In the genomic region with DNA sequence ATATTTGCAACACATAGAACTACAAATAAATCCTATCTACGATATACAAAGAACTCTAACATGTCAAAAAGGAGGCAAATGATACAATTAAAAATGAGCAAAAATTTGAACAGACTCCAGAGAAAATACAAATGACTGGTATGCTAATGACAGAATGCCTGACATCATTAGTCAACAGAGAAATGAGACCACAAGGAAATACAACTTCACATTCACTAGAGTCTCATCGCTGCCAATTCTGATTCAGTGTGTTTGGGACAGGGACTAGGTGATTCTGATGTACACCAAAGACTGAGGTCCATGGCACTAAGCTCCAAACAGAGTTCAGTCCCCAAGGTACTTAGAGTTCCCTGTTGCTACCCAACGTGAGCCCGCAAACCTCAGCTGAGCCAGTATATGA, we compare ENCODE assay signal across 26 cellular contexts.
"Had no signal": no experiment of that assay in that cellular context is flagged by ENCODE, and none has a peak within 500 bp of the region (broad histone marks: within the 10 kb centered on the region; RNA-seq: fewer than 3 reads in every experiment).

No MANE protein-coding gene starts in this region.

- ATAC-seq: mucosa of descending colon; stimulated activated memory B cell treated with anti-CD40 and anti-IgM and Interleukin-4, amounts not matched to agents 10 μg/mL and 1 μg/mL and 100 μg/mL, for 72 hours; upper lobe of right lung had no signal

- DNase-seq: activated CD4-positive, alpha-beta T cell treated with anti-CD3 and anti-CD28 coated beads for 4 hours; activated CD4-positive, alpha-beta T cell treated with anti-CD3 and anti-CD28 coated beads, Interleukin-2, amount 50 U/mL, for 4 hours; activated gamma-delta T cell; activated naive CD4-positive, alpha-beta T cell treated with anti-CD3 and anti-CD28 coated beads, Interleukin-2, amount 10 ng/mL, durations not matched to agents 7 days and 5 days; activated naive CD8-positive, alpha-beta T cell treated with anti-CD3 and anti-CD28 coated beads, Interleukin-2, amount 10 ng/mL, durations not matched to agents 7 days and 5 days; activated T-cell treated with anti-CD3 and anti-CD28 coated beads, Interleukin-2, amount 50 U/mL, for 1 hour; dorsolateral prefrontal cortex; effector memory CD4-positive, alpha-beta T cell; erythroblast; hippocampal formation; left ventricle myocardium inferior; mucosa of descending colon; posterior cingulate gyrus; stimulated activated CD4-positive, alpha-beta T cell treated with anti-CD3 and anti-CD28 coated beads, Interleukin-1b, Interleukin-23, amount 100 ng/mL, for 48 hours; stimulated activated CD4-positive, alpha-beta T cell treated with anti-CD3 and anti-CD28 coated beads, Interleukin-4, amount 100 ng/mL, for 4 hours; stimulated activated CD8-positive, alpha-beta memory T cell treated with anti-CD3 and anti-CD28 coated beads, Interleukin-4, amount 100 ng/mL, for 48 hours; SW 1271; T-helper 9 cell; thyroid gland; upper lobe of right lung had no signal

- H3K4me3 ChIP-seq: ascending aorta, dorsolateral prefrontal cortex, left ventricle myocardium inferior, lung, mucosa of descending colon, smooth muscle cell, stomach, thyroid gland, upper lobe of right lung had no signal

- H3K4me1 ChIP-seq: left ventricle myocardium inferior had no signal

- H3K36me3 ChIP-seq: ascending aorta, left ventricle myocardium inferior, thyroid gland, upper lobe of right lung had no signal

- H3K27ac ChIP-seq: ascending aorta, left ventricle myocardium inferior, stomach, thyroid gland, upper lobe of right lung, VCaP had no signal

- H3K9me3 ChIP-seq: ascending aorta, left ventricle myocardium inferior, mucosa of descending colon, stomach, thyroid gland, upper lobe of right lung had no signal

- H3K27me3 ChIP-seq: ascending aorta, dorsolateral prefrontal cortex, stomach, thyroid gland, upper lobe of right lung had no signal

- H3K4me2 ChIP-seq: smooth muscle cell had no signal
